Comparison of ENCODE assay signal across 8 cellular contexts in the genomic region with DNA sequence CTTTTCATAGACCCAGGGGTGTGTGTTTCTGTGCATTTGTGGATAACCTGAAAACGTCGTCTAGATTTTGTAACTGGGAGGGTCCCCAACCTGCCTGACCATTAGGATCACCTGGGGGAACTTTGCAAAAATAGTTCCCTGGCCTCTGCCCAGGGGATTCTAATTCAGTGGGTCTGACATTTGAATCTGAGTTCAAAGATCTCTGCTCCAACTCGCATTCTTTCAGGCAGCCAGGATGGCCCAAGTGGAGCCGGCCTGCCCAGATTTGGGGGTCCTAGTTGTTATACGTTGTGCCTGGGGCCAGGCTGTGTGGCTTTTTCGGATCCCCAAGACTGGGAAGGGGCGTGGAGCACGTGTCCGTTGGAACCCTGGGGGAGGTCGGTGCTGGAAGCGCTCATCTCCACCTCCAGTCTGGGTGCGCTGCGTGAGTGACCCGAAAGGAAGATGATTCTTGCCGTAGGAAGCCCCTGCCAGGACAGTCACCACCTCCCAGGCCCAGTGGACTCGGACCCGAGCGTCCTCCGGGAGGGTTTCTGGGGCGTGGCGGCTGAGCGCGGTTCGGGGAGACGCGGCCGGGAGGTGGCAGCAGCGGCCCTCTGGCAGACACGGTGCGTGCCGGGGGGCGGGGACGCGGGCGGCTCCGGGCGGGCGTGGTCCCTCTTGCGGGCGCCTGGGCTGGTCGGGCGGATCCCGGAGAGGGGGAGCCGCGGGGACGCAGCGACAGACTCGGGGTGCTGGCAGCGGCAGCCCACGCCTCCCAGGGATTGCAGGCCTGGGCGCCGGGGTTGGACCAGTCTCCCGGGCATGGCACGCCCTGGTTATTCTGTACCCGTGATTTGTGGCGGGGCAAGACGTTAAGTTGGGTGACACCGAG. TPM values are rescaled to one million over a fixed set of nuclear protein-coding genes. Genes with fewer than 3 reads are reported as not detected.
DNase-seq lines count a peak whose midpoint lies in the region; ATAC-seq and TF ChIP-seq lines count a peak whose summit lies in the region.

No MANE protein-coding gene starts in this region.

- peak overlapping the region; percentile 79 for H3K4me3 Mint-ChIP-seq in T-helper 17 cell

- DNase-seq in H4 (ENCODE audit: low spot score) (peak; percentile 44), LNCaP clone FGC (ENCODE audit: low read depth) (no peak), T-helper 17 cell (peak; percentile 84 to 85 (median 85)), ascending aorta (ENCODE audit: low spot score in 2 of 2) (peak in 1 of 2 donors; percentile 92), hepatic stellate cell (ENCODE audit: low spot score) (peak; percentile 90), retina (peak; percentile 90), NCI-H1694 (lab: John Stamatoyannopoulos, UW) (no peak)

- no peak overlapping the region for H3K27ac Mint-ChIP-seq in T-helper 17 cell

- peaks cover 3% of the 10 kb centered on the region for H3K36me3 Mint-ChIP-seq in T-helper 17 cell (ENCODE audit: low read depth)

- H3K9me3 ChIP-seq in T-helper 17 cell (ENCODE audit: control insufficient read depth, low read length, poor library complexity, severe bottlenecking) (peaks cover 2% of the 10 kb centered on the region), ascending aorta (no peaks in the 10 kb centered on the region)

- H3K4me1 ChIP-seq in ascending aorta = peaks cover 8 to 23% of the 10 kb centered on the region in 2 donors

- ATAC-seq in T-helper 17 cell = peak; percentile 99

- H3K27me3 ChIP-seq in ascending aorta = no peaks in the 10 kb centered on the region

- intact Hi-C loops in ascending aorta (cut with DNase I) = loop anchor here (1.0 to 10.0 kb wide), 11 partner anchors 29 to 1485 kb away; a partner anchor contains a TSS

- H3K4me3 ChIP-seq in GM08714 (ENCODE audit: low read length) = peak overlapping the region; percentile 39; the same call in 1 of the 2 replicates
- peak overlapping the region; percentile 31 for H3K4me3 ChIP-seq in LNCaP clone FGC (ENCODE audit: low read depth, low read length)
- H3K4me3 ChIP-seq in ascending aorta = peak overlapping the region; percentile 77 to 84

- peaks cover 7% of the 10 kb centered on the region for H3K27me3 Mint-ChIP-seq in T-helper 17 cell

- H3K36me3 ChIP-seq in ascending aorta = no peaks in the 10 kb centered on the region

- TF ChIP-seq CTCF in LNCaP clone FGC (IDR thresholded peaks at IDR 0.05; ENCODE audit: control insufficient read depth, extremely low read depth, insufficient read depth) (peak; percentile 98), ascending aorta (IDR thresholded peaks at IDR 0.05) (peak; percentile 74 to 88 (median 88))

- peak overlapping the region; percentile 88 for H3K27ac ChIP-seq in ascending aorta

- peaks cover 20% of the 10 kb centered on the region for H3K4me1 Mint-ChIP-seq in T-helper 17 cell

RNA-seq across cellular contexts. Expression of a gene that starts 29.2 kb away (rescaled TPM):
- total RNA-seq in H4 (2014; rRNA removed; shearing (Covaris generic)) = not detected in 2 replicates
- not detected for total RNA-seq in T-helper 17 cell
- not detected for total RNA-seq in ascending aorta

Comparison
In these comparisons a context has a peak if more than half of its experiments do, and no peak if none do; other contexts are left out.
1. DNase-seq: peak in H4 (single experiment), T-helper 17 cell (3 of 3), hepatic stellate cell (single experiment) and retina (single experiment); none in LNCaP clone FGC (single experiment) and NCI-H1694 (single experiment).
2. Peak in every context shown above with its lines, with median percentiles within 50 percentile points of each other: H3K4me3 ChIP-seq.